Comparison of ENCODE assay signal across 12 cellular contexts in genomic region chr15:66743703-66744536, GRCh38. TPM values are rescaled to one million over a fixed set of nuclear protein-coding genes. Genes with fewer than 3 reads are reported as not detected.
DNase-seq lines count a peak whose midpoint lies in the region; ATAC-seq and TF ChIP-seq lines count a peak whose summit lies in the region.
"Had no signal": no experiment of that assay in that cellular context is flagged by ENCODE, and none has a peak within 500 bp of the region (broad histone marks: within the 10 kb centered on the region; RNA-seq: fewer than 3 reads in every experiment).

No MANE protein-coding gene starts in this region.

- H3K27ac ChIP-seq in HEK293 (ENCODE audit: extremely low read depth, low read depth, low read length) (no peak overlapping the region), right lobe of liver (peak overlapping the region in 1 of 3 donors; percentile 34), thyroid gland (peak overlapping the region; percentile 17 to 84 (median 83)), esophagus squamous epithelium (peak overlapping the region in 2 of 4 donors; percentile 29 to 80)
- H3K27ac ChIP-seq in CD8-positive, alpha-beta T cell (ENCODE audit: low read depth, low read length) = no peak overlapping the region

- H3K36me3 ChIP-seq in HEK293 (ENCODE audit: control insufficient read depth in 2 of 2, insufficient read depth in 1 of 2, low read length in 2 of 2) = peaks cover 0 to 63% of the 10 kb centered on the region in 2 experiments; a peak in 1 of 3 replicates
- no peaks in the 10 kb centered on the region for H3K36me3 ChIP-seq in right lobe of liver
- H3K36me3 ChIP-seq in thyroid gland = no peaks in the 10 kb centered on the region
- H3K36me3 ChIP-seq in CD8-positive, alpha-beta T cell (ENCODE audit: insufficient read depth, low read length) = no peaks in the 10 kb centered on the region
- no peaks in the 10 kb centered on the region for H3K36me3 ChIP-seq in esophagus squamous epithelium

- no peaks in the 10 kb centered on the region for H3K9me3 ChIP-seq in HEK293 (ENCODE audit: control insufficient read depth, insufficient read depth, low read depth, low read length)
- no peaks in the 10 kb centered on the region for H3K9me3 ChIP-seq in right lobe of liver
- no peaks in the 10 kb centered on the region for H3K9me3 ChIP-seq in thyroid gland
- H3K9me3 ChIP-seq in CD8-positive, alpha-beta T cell (ENCODE audit: low read length) = no peaks in the 10 kb centered on the region
- no peaks in the 10 kb centered on the region for H3K9me3 ChIP-seq in esophagus squamous epithelium
- H3K9me3 ChIP-seq: Caco-2 had no signal

- H3K36me3 Mint-ChIP-seq in chondrocyte (ENCODE audit: low read depth) = no peaks in the 10 kb centered on the region
- H3K36me3 Mint-ChIP-seq in CD8-positive, alpha-beta T cell = no peaks in the 10 kb centered on the region
- H3K36me3 Mint-ChIP-seq: natural killer cell treated with Interleukin-12 subunit alpha and Interleukin-12 subunit beta and Interleukin-15 and Interleukin-18, amount 100 ng/mL, for 72 hours had no signal

- H3K4me3 ChIP-seq in HEK293 (ENCODE audit: low read depth, low read length) = no peak overlapping the region
- no peak overlapping the region for H3K4me3 ChIP-seq in right lobe of liver
- no peak overlapping the region for H3K4me3 ChIP-seq in thyroid gland (replicated peaks in 1 of 3)
- H3K4me3 ChIP-seq in CD8-positive, alpha-beta T cell (ENCODE audit: low read depth, low read length) = no peak overlapping the region
- H3K4me3 ChIP-seq in esophagus squamous epithelium = no peak overlapping the region

- H3K9me3 Mint-ChIP-seq in chondrocyte (ENCODE audit: low read depth) = no peaks in the 10 kb centered on the region
- no peaks in the 10 kb centered on the region for H3K9me3 Mint-ChIP-seq in CD8-positive, alpha-beta T cell
- H3K9me3 Mint-ChIP-seq: natural killer cell treated with Interleukin-12 subunit alpha and Interleukin-12 subunit beta and Interleukin-15 and Interleukin-18, amount 100 ng/mL, for 72 hours had no signal

- TF ChIP-seq CTCF in HEK293 (tag by site-specific recombination; IDR thresholded peaks at IDR 0.05) = no peak
- no peak for TF ChIP-seq CTCF in chondrocyte (IDR thresholded peaks at IDR 0.05)
- no peak for TF ChIP-seq CTCF in right lobe of liver (IDR thresholded peaks at IDR 0.05)
- no peak for TF ChIP-seq CTCF in thyroid gland (IDR thresholded peaks at IDR 0.05)
- no peak for TF ChIP-seq CTCF in CD8-positive, alpha-beta T cell (IDR thresholded peaks at IDR 0.05)
- no peak for TF ChIP-seq CTCF in esophagus squamous epithelium (IDR thresholded peaks at IDR 0.05)

- TF ChIP-seq POLR2A in right lobe of liver (IDR thresholded peaks at IDR 0.05) = no peak
- TF ChIP-seq POLR2A in thyroid gland (IDR thresholded peaks at IDR 0.05) = no peak
- TF ChIP-seq POLR2A in esophagus squamous epithelium (IDR thresholded peaks at IDR 0.05) = no peak

- H3K27ac Mint-ChIP-seq in chondrocyte (ENCODE audit: unreplicated experiment) = peak overlapping the region; percentile 27
- no peak overlapping the region for H3K27ac Mint-ChIP-seq in CD8-positive, alpha-beta T cell
- H3K27ac Mint-ChIP-seq: natural killer cell treated with Interleukin-12 subunit alpha and Interleukin-12 subunit beta and Interleukin-15 and Interleukin-18, amount 100 ng/mL, for 72 hours; T-helper 17 cell had no signal

- peaks cover 23% of the 10 kb centered on the region for H3K4me1 Mint-ChIP-seq in chondrocyte (ENCODE audit: low read depth)
- peaks cover 3% of the 10 kb centered on the region for H3K4me1 Mint-ChIP-seq in CD8-positive, alpha-beta T cell (ENCODE audit: low read depth)

- CTCF ChIA-PET in HEK293 (lab: Yijun Ruan, JAX) = interaction anchor here (0.6 to 1.8 kb wide), 5 partner anchors 33 to 154 kb away, joined by 3 to 6 read pairs (median 3); no protein-coding TSS in a partner anchor
- CTCF ChIA-PET in CD8-positive, alpha-beta T cell (lab: Charles Lee) = interaction anchor here (0.6 to 1.3 kb wide), 3 partner anchors 9 to 125 kb away, joined by 3 read pairs; no protein-coding TSS in a partner anchor

- 61% methylated on average over 11 of the region's 15 CpGs for whole genome bisulfite sequencing in right lobe of liver (ENCODE audit: insufficient coverage, low coverage, low lambda C conversion rate, missing lambda C conversion rate)
- 62 to 72% methylated on average over 12 to 15 of the region's 15 CpGs for WGBS in thyroid gland, 2 donors
- 50 to 62% methylated on average over 11 to 13 of the region's 15 CpGs for WGBS in esophagus squamous epithelium, 2 donors

- POLR2A ChIA-PET in HEK293 (lab: Yijun Ruan, JAX) = no interaction called here
- POLR2A ChIA-PET in CD8-positive, alpha-beta T cell (lab: Charles Lee) = no interaction called here

- intact Hi-C loops in right lobe of liver (cut with DNase I) (no loop called here), thyroid gland (cut with DNase I) (no loop called here), esophagus squamous epithelium (cut with DNase I) (no loop called here)
- intact Hi-C loops in CD8-positive, alpha-beta T cell (cut with DNase I, micrococcal nuclease) = no loop called here

- ATAC-seq in right lobe of liver (peak; percentile 34 to 49 (median 42)), HG03045 (IDR thresholded peaks at IDR 0.05; ENCODE audit: unreplicated experiment) (no peak)
- no peak for ATAC-seq in CD8-positive, alpha-beta T cell
- ATAC-seq: natural killer cell treated with Interleukin-12 subunit alpha and Interleukin-12 subunit beta and Interleukin-15 and Interleukin-18, amount 100 ng/mL, for 72 hours; T-helper 17 cell had no signal

- peak; percentile 70 for DNase-seq in chondrocyte (ENCODE audit: low spot score)
- DNase-seq in right lobe of liver = peak in 2 of 3 donors; percentile 15 to 43
- DNase-seq in thyroid gland = peak in 1 of 2 donors; percentile 48
- DNase-seq in T-helper 2 cell = no peak
- no peak for DNase-seq in CD8-positive, alpha-beta T cell
- no peak for DNase-seq in esophagus squamous epithelium (lab: John Stamatoyannopoulos, UW)
- DNase-seq: amygdala, Caco-2, T-helper 17 cell had no signal

- no peak overlapping the region for H3K4me3 Mint-ChIP-seq in chondrocyte (ENCODE audit: unreplicated experiment)
- H3K4me3 Mint-ChIP-seq in CD8-positive, alpha-beta T cell = no peak overlapping the region
- H3K4me3 Mint-ChIP-seq: natural killer cell treated with Interleukin-12 subunit alpha and Interleukin-12 subunit beta and Interleukin-15 and Interleukin-18, amount 100 ng/mL, for 72 hours; T-helper 17 cell had no signal

- no peaks in the 10 kb centered on the region for H3K27me3 Mint-ChIP-seq in chondrocyte (ENCODE audit: low read depth)
- no peaks in the 10 kb centered on the region for H3K27me3 Mint-ChIP-seq in CD8-positive, alpha-beta T cell (ENCODE audit: low read depth)

- H3K27me3 ChIP-seq in right lobe of liver (no peaks in the 10 kb centered on the region), thyroid gland (no peaks in the 10 kb centered on the region), esophagus squamous epithelium (no peaks in the 10 kb centered on the region)
- no peaks in the 10 kb centered on the region for H3K27me3 ChIP-seq in CD8-positive, alpha-beta T cell (ENCODE audit: insufficient read depth, low read length)

- H3K4me1 ChIP-seq in HEK293 (ENCODE audit: control insufficient read depth, insufficient read depth, low read length) = peaks cover 22% of the 10 kb centered on the region
- peaks cover 0 to 4% (median 0%) of the 10 kb centered on the region in 4 donors for H3K4me1 ChIP-seq in right lobe of liver
- peaks cover 57 to 93% of the 10 kb centered on the region in 2 donors for H3K4me1 ChIP-seq in thyroid gland
- H3K4me1 ChIP-seq in CD8-positive, alpha-beta T cell (ENCODE audit: insufficient read depth, low read length) = no peaks in the 10 kb centered on the region
- H3K4me1 ChIP-seq in esophagus squamous epithelium = peaks cover 0 to 45% (median 20%) of the 10 kb centered on the region in 3 donors

TF ChIP-seq in HEK293, 187 proteins besides CTCF, POLR2A, EP300 and RAD21:
- peak; percentile 100 for TF ChIP-seq MZF1 (tag by site-specific recombination; IDR thresholded peaks at IDR 0.05; ENCODE audit: borderline replicate concordance)
- no peak for TF ChIP-seq ZNF175 (tag by site-specific recombination; IDR thresholded peaks at IDR 0.05)
- TF ChIP-seq ZNF146 (tag by site-specific recombination; IDR thresholded peaks at IDR 0.05) = peak; percentile 66; the same call in 1 of the 2 replicates
TF ChIP-seq in HEK293: peak in this region for 2.

RNA-seq across cellular contexts. Expression of gene SMAD6, which starts 41.9 kb away (rescaled TPM):
- total RNA-seq in chondrocyte (5.2 to 29.0 TPM (median 6.6 TPM) in 3 replicates), right lobe of liver (10 to 100 TPM; 10.5 to 17.2 (median 12.3) TPM), thyroid gland (100 to 1,000 TPM in 1 of 4 donors, 10 to 100 TPM in 3; 59.3 to 118 (median 62.3) TPM), esophagus squamous epithelium (1 to 10 TPM; 1.7 to 6.3 (median 3.8) TPM)
- under 1 TPM; 0.56 to 0.73 TPM for total RNA-seq in CD8-positive, alpha-beta T cell

Comparison
In these comparisons a context has a peak if more than half of its experiments do, and no peak if none do; other contexts are left out.
1. H3K27ac ChIP-seq: peak in thyroid gland (3 of 3); none in HEK293 (single experiment) and CD8-positive, alpha-beta T cell (single experiment).
2. DNase-seq: peak in chondrocyte (single experiment) and right lobe of liver (2 of 3); none in T-helper 2 cell (0 of 5), CD8-positive, alpha-beta T cell (0 of 7) and esophagus squamous epithelium (single experiment).
3. ATAC-seq: peak in right lobe of liver (4 of 4); none in HG03045 (single experiment) and CD8-positive, alpha-beta T cell (single experiment).